ENCODE assay signal across 19 cellular contexts in the genomic region with DNA sequence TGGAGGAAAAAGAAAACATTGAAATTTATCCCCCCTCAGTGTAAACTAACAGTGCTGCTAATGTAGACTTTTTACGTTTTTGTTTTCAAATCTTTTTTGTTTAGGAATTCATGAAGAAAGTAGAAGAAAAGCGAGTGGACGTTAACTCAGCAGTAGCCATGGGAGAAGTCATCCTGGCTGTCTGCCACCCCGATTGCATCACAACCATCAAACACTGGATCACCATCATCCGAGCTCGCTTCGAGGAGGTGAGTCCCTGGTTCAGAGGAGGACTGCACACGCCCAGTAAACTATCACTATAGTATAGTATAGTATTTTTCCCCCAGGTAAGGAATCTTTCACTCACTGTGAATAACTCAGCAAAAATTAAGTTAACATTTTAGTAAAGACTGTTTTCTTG. TPM values are rescaled to one million over a fixed set of nuclear protein-coding genes. Genes with fewer than 3 reads are reported as not detected.
DNase-seq lines count a peak whose midpoint lies in the region; ATAC-seq, FAIRE-seq and TF ChIP-seq lines count a peak whose summit lies in the region.
"Had no signal": no experiment of that assay in that cellular context is flagged by ENCODE, and none has a peak within 500 bp of the region (broad histone marks: within the 10 kb centered on the region; RNA-seq: fewer than 3 reads in every experiment).

No MANE protein-coding gene starts in this region.

- no peak for TF ChIP-seq POLR2A in HepG2 (IDR thresholded peaks at IDR 0.05; ENCODE audit: insufficient read depth in 1 of 2, low read depth in 2 of 2, low read length in 2 of 2)
- no peak for TF ChIP-seq POLR2A in tibial nerve (IDR thresholded peaks at IDR 0.05)

- WGBS in HepG2 (ENCODE audit: low lambda C conversion rate), result 97% methylated on average over 8 of the region's 8 CpGs
- WGBS in tibial nerve, 2 donors, result 75 to 76% methylated on average over 8 of the region's 8 CpGs

- H3K27me3 Mint-ChIP-seq in T-helper 1 cell treated with Interleukin-12 subunit alpha and Interleukin-12 subunit beta and Interleukin-4 antibody, amounts not matched to agents 30 μg/mL and 1 μg/mL, for 36 hours (ENCODE audit: low read depth), result no peaks in the 10 kb centered on the region
- peaks cover 7% of the 10 kb centered on the region for H3K27me3 Mint-ChIP-seq in endothelial cell (ENCODE audit: unreplicated experiment)

- H3K9ac ChIP-seq in HepG2 (ENCODE audit: insufficient read depth, low read depth, low read length), result no peak overlapping the region

- POLR2A ChIA-PET in HepG2 (lab: Yijun Ruan, JAX), result no interaction called here
- POLR2A ChIA-PET in OCI-LY7 (lab: Charles Lee), result no interaction called here

- no peak for FAIRE-seq in HepG2 (lab: Jason Lieb, UNC)
- FAIRE-seq: islet of Langerhans had no signal

- H3K27ac ChIP-seq in HepG2 (ENCODE audit: extremely low read length, insufficient read depth, low read length) (no peak overlapping the region), tibial nerve (no peak overlapping the region), OCI-LY7 (ENCODE audit: low read depth, low read length, poor library complexity, severe bottlenecking) (no peak overlapping the region)
- H3K27ac ChIP-seq: esophagus squamous epithelium, SK-N-MC had no signal

- no peaks in the 10 kb centered on the region for H3K27me3 ChIP-seq in HepG2 (ENCODE audit: control insufficient read depth in 1 of 2, insufficient read depth in 2 of 2, low read length in 2 of 2)
- no peaks in the 10 kb centered on the region for H3K27me3 ChIP-seq in tibial nerve
- H3K27me3 ChIP-seq: esophagus squamous epithelium, spleen had no signal

- H2AFZ ChIP-seq in HepG2 (ENCODE audit: low read length) (no peak overlapping the region), OCI-LY7 (ENCODE audit: low read length) (no peak overlapping the region)

- H4K20me1 ChIP-seq in HepG2 (ENCODE audit: insufficient read depth, low read length), result no peaks in the 10 kb centered on the region
- no peaks in the 10 kb centered on the region for H4K20me1 ChIP-seq in OCI-LY7 (ENCODE audit: insufficient read depth, low read length)

- ATAC-seq in HepG2 (no peak), HG03378 (IDR thresholded peaks at IDR 0.05; ENCODE audit: unreplicated experiment) (no peak)

- H3K4me3 ChIP-seq in HepG2 (replicated peaks in 1 of 3; ENCODE audit: insufficient read depth in 1 of 3, low read depth in 2 of 3, low read length in 3 of 3) (no peak overlapping the region), tibial nerve (no peak overlapping the region), OCI-LY7 (ENCODE audit: low read depth, low read length, poor library complexity, severe bottlenecking) (no peak overlapping the region)
- H3K4me3 ChIP-seq: esophagus squamous epithelium, SK-N-MC, spleen had no signal

- no peaks in the 10 kb centered on the region for H3K9me2 ChIP-seq in OCI-LY7 (ENCODE audit: insufficient read depth, low read length)

- H3K36me3 Mint-ChIP-seq in T-helper 1 cell treated with Interleukin-12 subunit alpha and Interleukin-12 subunit beta and Interleukin-4 antibody, amounts not matched to agents 30 μg/mL and 1 μg/mL, for 36 hours (ENCODE audit: low read depth), result peaks cover 63% of the 10 kb centered on the region
- H3K36me3 Mint-ChIP-seq in endothelial cell (ENCODE audit: low read depth, unreplicated experiment), result peaks cover 61% of the 10 kb centered on the region

- H3K9me3 ChIP-seq in HepG2 (ENCODE audit: low read length), result no peaks in the 10 kb centered on the region
- H3K9me3 ChIP-seq in tibial nerve, result no peaks in the 10 kb centered on the region
- no peaks in the 10 kb centered on the region for H3K9me3 ChIP-seq in OCI-LY7 (ENCODE audit: low read length)
- H3K9me3 ChIP-seq: esophagus squamous epithelium, spleen had no signal

- intact Hi-C loops in HepG2 (cut with micrococcal nuclease; ENCODE audit: unreplicated experiment) (no loop called here), OCI-LY7 (cut with micrococcal nuclease; ENCODE audit: unreplicated experiment) (no loop called here)

- H3K9me3 Mint-ChIP-seq in T-helper 1 cell treated with Interleukin-12 subunit alpha and Interleukin-12 subunit beta and Interleukin-4 antibody, amounts not matched to agents 30 μg/mL and 1 μg/mL, for 36 hours, result no peaks in the 10 kb centered on the region
- no peaks in the 10 kb centered on the region for H3K9me3 Mint-ChIP-seq in endothelial cell (ENCODE audit: unreplicated experiment)
- H3K9me3 Mint-ChIP-seq: nephron had no signal

- CTCF ChIA-PET in HepG2 (lab: Yijun Ruan, JAX; ENCODE audit: low intra/inter-chr PET ratio, low total read pairs), result no interaction called here
- CTCF ChIA-PET in OCI-LY7 (lab: Charles Lee; ENCODE audit: unreplicated experiment), result no interaction called here

- no TSS peak for BruUV-seq in HepG2 (replicated peaks; lab: Mats Ljungman, UMichigan)
- BruUV-seq in OCI-LY7 (replicated peaks; lab: Mats Ljungman, UMichigan), result no TSS peak

- H3K4me1 ChIP-seq in HepG2 (ENCODE audit: insufficient read depth, low read length) (peaks cover 6% of the 10 kb centered on the region; the same call in 1 of the 2 replicates), tibial nerve (no peaks in the 10 kb centered on the region), OCI-LY7 (ENCODE audit: insufficient read depth, low read length, poor library complexity, severe bottlenecking) (no peaks in the 10 kb centered on the region)

- H3K27ac Mint-ChIP-seq in T-helper 1 cell treated with Interleukin-12 subunit alpha and Interleukin-12 subunit beta and Interleukin-4 antibody, amounts not matched to agents 30 μg/mL and 1 μg/mL, for 36 hours, result peak overlapping the region; percentile 15
- peak overlapping the region; percentile 41 for H3K27ac Mint-ChIP-seq in endothelial cell (ENCODE audit: unreplicated experiment)
- H3K27ac Mint-ChIP-seq: nephron had no signal

- in situ Hi-C loops in HepG2 (cut with HindIII; ENCODE audit: extremely low pct_ligation_motif_present, low pct_unique_long_range_greater_than_20kb), result no loop called here

- H3K4me2 ChIP-seq in HepG2 (ENCODE audit: low read depth, low read length), result no peak overlapping the region
- no peak overlapping the region for H3K4me2 ChIP-seq in OCI-LY7 (ENCODE audit: low read length)

- DNase-seq in T-helper 1 cell (no peak), endothelial cell (ENCODE audit: low spot score) (no peak), HepG2 (ENCODE audit: low spot score) (no peak), tibial nerve (ENCODE audit: low spot score in 2 of 2) (peak; percentile 64 to 88), NCI-H82 treated with DMSO at 0.1 percent for 48 hours (lab: John Stamatoyannopoulos, UW; ENCODE audit: unreplicated experiment) (no peak), OCI-LY7 (ENCODE audit: low spot score) (no peak)
- DNase-seq: 8988T; activated CD4-positive, CD25-positive, alpha-beta regulatory T cell treated with anti-CD3 and anti-CD28 coated beads, Interleukin-2, amount 50 U/mL, for 72 hours; Calu3; central memory CD4-positive, alpha-beta T cell; esophagus squamous epithelium; NCI-H2081; spleen; trophoblast cell had no signal

- TF ChIP-seq EP300 in HepG2 (IDR thresholded peaks at IDR 0.05; ENCODE audit: low read depth in 2 of 2, low read length in 2 of 2), result no peak
- TF ChIP-seq EP300 in HepG2 (CRISPR knock-in tag; IDR thresholded peaks at IDR 0.05; ENCODE audit: borderline replicate concordance), result no peak
- no peak for TF ChIP-seq EP300 in tibial nerve (IDR thresholded peaks at IDR 0.05)

- no peak for TF ChIP-seq RAD21 in HepG2 (CRISPR knock-in tag; IDR thresholded peaks at IDR 0.05)

- peaks cover 8% of the 10 kb centered on the region for H3K4me1 Mint-ChIP-seq in T-helper 1 cell treated with Interleukin-12 subunit alpha and Interleukin-12 subunit beta and Interleukin-4 antibody, amounts not matched to agents 30 μg/mL and 1 μg/mL, for 36 hours (ENCODE audit: low read depth)
- peaks cover 7% of the 10 kb centered on the region for H3K4me1 Mint-ChIP-seq in endothelial cell (ENCODE audit: unreplicated experiment)
- H3K4me1 Mint-ChIP-seq: nephron had no signal

- TF ChIP-seq CTCF in endothelial cell (IDR thresholded peaks at IDR 0.05; ENCODE audit: unreplicated experiment) (no peak), HepG2 (CRISPR knock-in tag; IDR thresholded peaks at IDR 0.05) (no peak), tibial nerve (IDR thresholded peaks at IDR 0.05) (no peak), OCI-LY7 (conservative IDR thresholded peaks at IDR 0.05; ENCODE audit: low read length) (no peak)

- H3K79me2 ChIP-seq in HepG2 (ENCODE audit: insufficient read depth, low read length), result no peaks in the 10 kb centered on the region
- H3K79me2 ChIP-seq in OCI-LY7 (ENCODE audit: insufficient read depth, low read depth, low read length), result no peaks in the 10 kb centered on the region

- H3K36me3 ChIP-seq in HepG2 (replicated peaks in 1 of 2; ENCODE audit: control insufficient read depth in 1 of 2, insufficient read depth in 2 of 2, low read length in 2 of 2), result peaks cover 48 to 89% of the 10 kb centered on the region in 2 experiments
- peaks cover 8 to 100% (median 53%) of the 10 kb centered on the region in 3 donors for H3K36me3 ChIP-seq in tibial nerve
- H3K36me3 ChIP-seq in OCI-LY7 (ENCODE audit: insufficient read depth, low read length), result peaks cover 98% of the 10 kb centered on the region

- no peak overlapping the region for H3K4me3 Mint-ChIP-seq in T-helper 1 cell treated with Interleukin-12 subunit alpha and Interleukin-12 subunit beta and Interleukin-4 antibody, amounts not matched to agents 30 μg/mL and 1 μg/mL, for 36 hours
- peak overlapping the region; percentile 42 for H3K4me3 Mint-ChIP-seq in endothelial cell (ENCODE audit: unreplicated experiment)
- H3K4me3 Mint-ChIP-seq: nephron had no signal

RNA-seq across cellular contexts. Expression of a gene that starts 37.8 kb away (rescaled TPM):
- total RNA-seq in endothelial cell (ENCODE audit: unreplicated experiment), result not detected
- total RNA-seq in HepG2 (2016; rRNA removed; fragmentation: Illumina TruSeq; extraction: Trizol), result not detected in 2 replicates
- total RNA-seq in HepG2 (2016; cell fraction: cytosol; rRNA removed; fragmentation: Illumina TruSeq; extraction: Trizol; ENCODE audit: low read depth), result not detected in 2 replicates
- not detected in 2 replicates for total RNA-seq in HepG2 (2016; cell fraction: insoluble cytoplasmic fraction; rRNA removed; fragmentation: Illumina TruSeq; extraction: Trizol)
- not detected in 2 replicates for total RNA-seq in HepG2 (2016; cell fraction: membrane; rRNA removed; fragmentation: Illumina TruSeq; extraction: Trizol)
- total RNA-seq in HepG2 (2016; cell fraction: nucleus; rRNA removed; fragmentation: Illumina TruSeq; extraction: Trizol), result not detected in 2 replicates
- 0.05 TPM in 1 of 2 replicates, not detected in the other for polyA plus RNA-seq in HepG2 (2011; rRNA removed)
- polyA plus RNA-seq in HepG2 (2011; cell fraction: cytosol; rRNA removed), result not detected in 2 replicates
- polyA plus RNA-seq in HepG2 (2011; cell fraction: nucleus; rRNA removed), result 0.13 TPM in 1 of 2 replicates, not detected in the other
- 0.08 TPM in 1 of 2 replicates, not detected in the other for polyA plus RNA-seq in HepG2 (2012)
- 0.07 TPM in 1 of 2 replicates, not detected in the other for polyA plus RNA-seq in HepG2 (2016; cell fraction: cytosol; fragmentation: Illumina TruSeq; extraction: Trizol; ENCODE audit: low read depth)
- polyA plus RNA-seq in HepG2 (2016; cell fraction: insoluble cytoplasmic fraction; fragmentation: Illumina TruSeq; extraction: Trizol; ENCODE audit: low read depth), result not detected in 2 replicates
- not detected in 2 replicates for polyA plus RNA-seq in HepG2 (2016; cell fraction: membrane; fragmentation: Illumina TruSeq; extraction: Trizol; ENCODE audit: low read depth)
- not detected in 2 replicates for polyA plus RNA-seq in HepG2 (2016; cell fraction: nucleus; fragmentation: Illumina TruSeq; extraction: Trizol; ENCODE audit: insufficient read depth, low read depth)
- polyA minus RNA-seq in HepG2 (2011; rRNA and poly(A)+ RNA removed; ENCODE audit: low replicate concordance), result 0.09 TPM in 1 of 2 replicates, not detected in the other
- not detected in 2 replicates for polyA minus RNA-seq in HepG2 (2011; cell fraction: cytosol; rRNA and poly(A)+ RNA removed)
- polyA minus RNA-seq in HepG2 (2011; cell fraction: nucleus; rRNA and poly(A)+ RNA removed), result not detected in 2 replicates
- 1 to 10 TPM; 2.7 to 9.6 (median 7.0) TPM for total RNA-seq in tibial nerve
- total RNA-seq in OCI-LY7 (2014; rRNA removed; shearing (Covaris generic)), result 0.32 and 0.64 TPM in 2 replicates
- 0.44 TPM in 1 of 2 replicates, not detected in the other for total RNA-seq in OCI-LY7 (2022)

Comparison
In these comparisons a context has a peak if more than half of its experiments do, and no peak if none do; other contexts are left out.
1. DNase-seq: peak in tibial nerve (2 of 2); none in T-helper 1 cell (0 of 5), endothelial cell (single experiment), HepG2 (single experiment), NCI-H82 treated with DMSO at 0.1 percent for 48 hours (single experiment) and OCI-LY7 (single experiment).